1 cellular context compared by ENCODE assay signal in the genomic region with DNA sequence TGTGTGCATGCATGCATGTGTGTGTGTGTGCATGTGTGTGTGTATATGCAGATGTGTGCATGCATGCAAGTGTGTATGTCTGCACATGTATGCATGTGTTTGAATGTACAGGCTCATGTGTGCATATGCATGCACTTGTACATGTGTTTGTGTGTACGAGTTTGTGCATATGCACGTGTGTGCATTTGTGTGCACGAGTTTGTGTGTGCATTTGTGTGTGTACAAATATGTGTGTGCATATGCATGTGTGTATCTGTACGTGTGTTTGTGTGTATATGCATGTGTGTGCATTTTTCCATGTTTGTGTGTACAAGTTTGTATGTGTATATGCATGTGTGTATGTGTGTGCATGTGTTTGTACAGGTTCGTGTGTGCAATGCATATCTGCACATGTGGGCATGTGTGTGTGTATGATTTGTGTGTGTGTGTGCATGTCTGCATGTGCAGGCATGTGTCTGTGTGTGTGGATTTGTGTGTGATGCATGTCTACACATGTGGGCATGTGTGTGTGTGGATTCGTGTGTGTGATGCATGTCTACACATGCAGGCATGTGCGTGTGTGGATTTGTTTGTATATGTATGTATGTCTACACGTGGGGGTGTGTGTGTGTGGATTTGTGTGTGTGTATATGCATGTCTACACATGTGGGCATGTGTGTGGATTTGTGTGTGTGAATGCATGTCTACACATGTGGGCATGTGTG.
TF ChIP-seq lines count a peak whose summit lies in the region.

No MANE protein-coding gene starts in this region.

TF ChIP-seq in HEK293, 187 proteins besides CTCF, POLR2A, EP300 and RAD21:
- TF ChIP-seq, protein P1, sequence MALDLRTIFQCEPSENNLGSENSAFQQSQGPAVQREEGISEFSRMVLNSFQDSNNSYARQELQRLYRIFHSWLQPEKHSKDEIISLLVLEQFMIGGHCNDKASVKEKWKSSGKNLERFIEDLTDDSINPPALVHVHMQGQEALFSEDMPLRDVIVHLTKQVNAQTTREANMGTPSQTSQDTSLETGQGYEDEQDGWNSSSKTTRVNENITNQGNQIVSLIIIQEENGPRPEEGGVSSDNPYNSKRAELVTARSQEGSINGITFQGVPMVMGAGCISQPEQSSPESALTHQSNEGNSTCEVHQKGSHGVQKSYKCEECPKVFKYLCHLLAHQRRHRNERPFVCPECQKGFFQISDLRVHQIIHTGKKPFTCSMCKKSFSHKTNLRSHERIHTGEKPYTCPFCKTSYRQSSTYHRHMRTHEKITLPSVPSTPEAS (tag by site-specific recombination; IDR thresholded peaks at IDR 0.05): peak; percentile 54; the same call in 1 of the 2 replicates
- no peak for TF ChIP-seq GLI4 (tag by site-specific recombination; IDR thresholded peaks at IDR 0.05)
TF ChIP-seq in HEK293: peak in this region for 1.
